11 cellular contexts compared by ENCODE assay signal in genomic region chr4:99564921-99565320, GRCh38. TPM values are rescaled to one million over a fixed set of nuclear protein-coding genes. Genes with fewer than 3 reads are reported as not detected.
DNase-seq lines count a peak whose midpoint lies in the region; ATAC-seq and TF ChIP-seq lines count a peak whose summit lies in the region.
"Had no signal": no experiment of that assay in that cellular context is flagged by ENCODE, and none has a peak within 500 bp of the region (broad histone marks: within the 10 kb centered on the region; RNA-seq: fewer than 3 reads in every experiment).

No MANE protein-coding gene starts in this region.

- CTCF ChIA-PET in SK-N-SH (lab: Yijun Ruan, JAX): interaction anchor here (0.7 to 2.1 kb wide), 4 partner anchors 23 to 384 kb away, joined by 3 to 6 read pairs (median 4); no protein-coding TSS in a partner anchor

- peaks cover 9% of the 10 kb centered on the region for H3K27me3 Mint-ChIP-seq in brain

- H3K4me3 Mint-ChIP-seq in brain: peak overlapping the region; percentile 96 to 99 (median 98)

- no peaks in the 10 kb centered on the region for H4K20me1 ChIP-seq in SK-N-SH (ENCODE audit: insufficient read depth)

- no peak for TF ChIP-seq EP300 in SK-N-SH (IDR thresholded peaks at IDR 0.05; ENCODE audit: borderline replicate concordance in 1 of 2, low read depth in 1 of 2, low read length in 1 of 2)

- ATAC-seq in SK-N-SH treated with all-trans-retinoic acid at 6 μM for 48 hours (no peak), HG03457 (IDR thresholded peaks at IDR 0.05; ENCODE audit: unreplicated experiment) (no peak)
- ATAC-seq: Right ventricle myocardium inferior had no signal

- H3K36me3 ChIP-seq in SK-N-SH (replicated peaks in 1 of 2; ENCODE audit: control insufficient read depth in 1 of 2, insufficient read depth in 2 of 2, low read length in 1 of 2) (no peaks in the 10 kb centered on the region), parathyroid adenoma (ENCODE audit: control insufficient read depth, insufficient read depth, low read length) (no peaks in the 10 kb centered on the region), brain microvascular endothelial cell (replicated peaks) (no peaks in the 10 kb centered on the region)

- no peak for TF ChIP-seq CTCF in SK-N-SH (IDR thresholded peaks at IDR 0.05)
- TF ChIP-seq CTCF in brain (conservative IDR thresholded peaks at IDR 0.05): no peak
- no peak for TF ChIP-seq CTCF in parathyroid adenoma (IDR thresholded peaks at IDR 0.05)
- no peak for TF ChIP-seq CTCF in dorsolateral prefrontal cortex (IDR thresholded peaks at IDR 0.05 in 54 of 56, conservative IDR thresholded peaks at IDR 0.05 in 2 of 56; ENCODE audit: low read depth in 1 of 56, partially characterized antibody in 56 of 56)
- TF ChIP-seq CTCF in brain microvascular endothelial cell (IDR thresholded peaks at IDR 0.05; ENCODE audit: low read depth, low read length, missing control alignments): no peak

- POLR2A ChIA-PET in SK-N-SH (lab: Yijun Ruan, JAX): no interaction called here

- in situ Hi-C loops in brain microvascular endothelial cell (cut with HindIII; ENCODE audit: low pct_ligation_motif_present, low sequenced_read_pairs): no loop called here

- H3K4me3 ChIP-seq in SK-N-SH (ENCODE audit: low read depth in 2 of 2, low read length in 1 of 2) (no peak overlapping the region), parathyroid adenoma (ENCODE audit: low read depth, low read length) (no peak overlapping the region), dorsolateral prefrontal cortex (peak overlapping the region in 5 of 59 donors; percentile 60 to 91 (median 86)), brain microvascular endothelial cell (ENCODE audit: low read depth, low read length) (no peak overlapping the region)

- peaks cover 55% of the 10 kb centered on the region for H3K4me1 Mint-ChIP-seq in brain

- H3K9ac ChIP-seq in SK-N-SH (no peak overlapping the region), parathyroid adenoma (no peak overlapping the region)

- peak overlapping the region; percentile 40 to 100 (median 100) for H3K27ac Mint-ChIP-seq in brain

- H3K9me3 ChIP-seq in SK-N-SH (no peaks in the 10 kb centered on the region), parathyroid adenoma (ENCODE audit: control insufficient read depth, low read length) (no peaks in the 10 kb centered on the region)

- peaks cover 5% of the 10 kb centered on the region for H3F3A ChIP-seq in SK-N-SH (replicated peaks; ENCODE audit: insufficient read depth)

- no peaks in the 10 kb centered on the region for H3K79me2 ChIP-seq in SK-N-SH (ENCODE audit: insufficient read depth)
- H3K79me2 ChIP-seq in parathyroid adenoma: no peaks in the 10 kb centered on the region

- peak overlapping the region; percentile 96 for H2AFZ ChIP-seq in SK-N-SH (ENCODE audit: low read depth)
- H2AFZ ChIP-seq in parathyroid adenoma: peak overlapping the region; percentile 92

- no peaks in the 10 kb centered on the region for H3K27me3 ChIP-seq in SK-N-SH (ENCODE audit: insufficient read depth)
- H3K27me3 ChIP-seq in parathyroid adenoma (ENCODE audit: control insufficient read depth, insufficient read depth, low read length): no peaks in the 10 kb centered on the region
- peaks cover 0 to 7% (median 0%) of the 10 kb centered on the region in 45 donors for H3K27me3 ChIP-seq in dorsolateral prefrontal cortex
- no peaks in the 10 kb centered on the region for H3K27me3 ChIP-seq in brain microvascular endothelial cell (replicated peaks)

- intact Hi-C loops in dorsolateral prefrontal cortex (cut with DNase I): loop anchor here (2.0 to 10.0 kb wide), 2 partner anchors 330 to 570 kb away; partner anchors contain the start of genes LAMTOR3 (in 1 of the 2) and METAP1 (in 1 of the 2)

- no peak for DNase-seq in SK-N-SH
- peak; percentile 29 for DNase-seq in NCI-H2171 (lab: John Stamatoyannopoulos, UW)
- no peak for DNase-seq in dorsolateral prefrontal cortex
- no peak for DNase-seq in brain microvascular endothelial cell
- DNase-seq: NCI-H1694 treated with DMSO at 0.1 percent for 48 hours had no signal

- no peak overlapping the region for H3K27ac ChIP-seq in SK-N-SH (ENCODE audit: low read depth in 2 of 2, low read length in 1 of 2)
- no peak overlapping the region for H3K27ac ChIP-seq in parathyroid adenoma
- H3K27ac ChIP-seq in dorsolateral prefrontal cortex: peak overlapping the region in 2 of 59 donors; percentile 96 to 99
- H3K27ac ChIP-seq in brain microvascular endothelial cell: no peak overlapping the region

- H3K4me1 ChIP-seq in SK-N-SH (ENCODE audit: control insufficient read depth in 1 of 2, insufficient read depth in 2 of 2, low read depth in 1 of 2, low read length in 1 of 2): no peaks in the 10 kb centered on the region; a peak in 1 of 4 replicates
- no peaks in the 10 kb centered on the region for H3K4me1 ChIP-seq in parathyroid adenoma

- no peak for TF ChIP-seq RAD21 in SK-N-SH (IDR thresholded peaks at IDR 0.05; ENCODE audit: low read length)

- H3K36me3 Mint-ChIP-seq in brain: no peaks in the 10 kb centered on the region

- H3K9me2 ChIP-seq in SK-N-SH: no peaks in the 10 kb centered on the region

- H3K4me2 ChIP-seq in SK-N-SH (no peak overlapping the region; the same call in 1 of the 2 replicates), parathyroid adenoma (ENCODE audit: low read length) (no peak overlapping the region)

- peaks cover 0 to 3% (median 0%) of the 10 kb centered on the region in 5 experiments for H3K9me3 Mint-ChIP-seq in brain

TF ChIP-seq in SK-N-SH, 30 proteins besides CTCF, POLR2A, EP300 and RAD21 (continues in another document):
- TF ChIP-seq RXRA (IDR thresholded peaks at IDR 0.05; ENCODE audit: borderline replicate concordance, low read depth) (no peak), SIN3A (IDR thresholded peaks at IDR 0.05; ENCODE audit: borderline replicate concordance, low read depth, low read length) (no peak), POLR2AphosphoS5 (IDR thresholded peaks at IDR 0.05; ENCODE audit: low read depth, low read length) (no peak), TEAD4 (IDR thresholded peaks at IDR 0.05; ENCODE audit: borderline replicate concordance, insufficient read depth) (no peak), CHD2 (IDR thresholded peaks at IDR 0.05; ENCODE audit: low read length, partially characterized antibody) (no peak), MAX (IDR thresholded peaks at IDR 0.05; ENCODE audit: low read depth) (no peak), FOXJ3 (CRISPR knock-in tag; IDR thresholded peaks at IDR 0.05) (no peak), SMC3 (IDR thresholded peaks at IDR 0.05; ENCODE audit: low read depth, low read length) (no peak)

TF ChIP-seq in SK-N-SH treated with all-trans-retinoic acid at 6 μM for 48 hours, 23 proteins besides CTCF, POLR2A, EP300 and RAD21:
- no peak for TF ChIP-seq OSR1 (CRISPR knock-in tag; IDR thresholded peaks at IDR 0.05)
- no peak for TF ChIP-seq GLIS3 (CRISPR knock-in tag; IDR thresholded peaks at IDR 0.05)
- no peak for TF ChIP-seq ZNF8 (CRISPR knock-in tag; IDR thresholded peaks at IDR 0.05)
- TF ChIP-seq BACH2 (CRISPR knock-in tag; IDR thresholded peaks at IDR 0.05; ENCODE audit: borderline replicate concordance): no peak
- no peak for TF ChIP-seq CSDC2 (CRISPR knock-in tag; IDR thresholded peaks at IDR 0.05)
- TF ChIP-seq ZFP3 (CRISPR knock-in tag; IDR thresholded peaks at IDR 0.05): no peak
- no peak for TF ChIP-seq ARNTL (CRISPR knock-in tag; IDR thresholded peaks at IDR 0.05; ENCODE audit: borderline replicate concordance, low read depth)
- TF ChIP-seq ISL1 (CRISPR knock-in tag; IDR thresholded peaks at IDR 0.05): no peak
- TF ChIP-seq ESRRG (CRISPR knock-in tag; IDR thresholded peaks at IDR 0.05): no peak

RNA-seq across cellular contexts. Expression of gene TRMT10A, which starts 1.1 kb away (rescaled TPM):
- polyA plus RNA-seq in SK-N-SH (2012; rRNA removed) (2.4 and 3.0 TPM in 2 replicates), brain (ENCODE audit: insufficient read depth, low read depth, low replicate concordance) (2.4 TPM)
- polyA plus RNA-seq in SK-N-SH (2012; cell fraction: cytosol; rRNA removed): 3.7 and 5.3 TPM in 2 replicates
- polyA plus RNA-seq in SK-N-SH (2012; cell fraction: nucleus; rRNA removed): 0.97 and 2.7 TPM in 2 replicates
- 10 to 100 TPM in 2 of 120 experiments, 1 to 10 TPM in 118; 2.0 to 11.6 (median 5.3) TPM for total RNA-seq in dorsolateral prefrontal cortex

RNA-seq across cellular contexts. Expression of gene MTTP, which starts 9.7 kb away (rescaled TPM):
- polyA plus RNA-seq in SK-N-SH (2012; rRNA removed) (not detected in 2 replicates), brain (ENCODE audit: insufficient read depth, low read depth, low replicate concordance) (0.90 TPM)
- 0.01 TPM in 1 of 2 replicates, not detected in the other for polyA plus RNA-seq in SK-N-SH (2012; cell fraction: cytosol; rRNA removed)
- polyA plus RNA-seq in SK-N-SH (2012; cell fraction: nucleus; rRNA removed): 0.01 TPM in 1 of 2 replicates, not detected in the other
- total RNA-seq in dorsolateral prefrontal cortex: 1 to 10 TPM in 81 of 120 experiments, under 1 TPM in 39; 0.35 to 3.8 (median 1.3) TPM
- total RNA-seq: lung microvascular endothelial cell had no signal

RNA-seq across cellular contexts. Expression of gene C4orf17, which starts 54.1 kb away (rescaled TPM):
- not detected in 2 replicates for polyA plus RNA-seq in SK-N-SH (2012; rRNA removed)
- not detected in 2 replicates for polyA plus RNA-seq in SK-N-SH (2012; cell fraction: cytosol; rRNA removed)
- polyA plus RNA-seq in SK-N-SH (2012; cell fraction: nucleus; rRNA removed): not detected in 2 replicates
- not detected for polyA plus RNA-seq in brain (ENCODE audit: insufficient read depth, low read depth, low replicate concordance)
- not detected for total RNA-seq in dorsolateral prefrontal cortex
- total RNA-seq: lung microvascular endothelial cell, Right ventricle myocardium inferior had no signal
